1 cellular context compared by ENCODE assay signal in genomic region chr11:1226981-1227550, GRCh38.
TF ChIP-seq lines count a peak whose summit lies in the region.

No MANE protein-coding gene starts in this region.

TF ChIP-seq in GM23338, 12 proteins besides CTCF, POLR2A, EP300 and RAD21 (continued from another document):
- TF ChIP-seq ZNF462 (CRISPR knock-in tag; IDR thresholded peaks at IDR 0.05) = no peak
- TF ChIP-seq EZH2phosphoT487 (IDR thresholded peaks at IDR 0.05; ENCODE audit: unreplicated experiment) = no peak
- TF ChIP-seq JUNB (IDR thresholded peaks at IDR 0.05; ENCODE audit: unreplicated experiment) = no peak
- TF ChIP-seq ZNF114 (CRISPR knock-in tag; IDR thresholded peaks at IDR 0.05) = no peak
- TF ChIP-seq CREB1 (CRISPR knock-in tag; IDR thresholded peaks at IDR 0.05; ENCODE audit: low read depth) = no peak
- no peak for TF ChIP-seq STAT1 (IDR thresholded peaks at IDR 0.05; ENCODE audit: unreplicated experiment)
- TF ChIP-seq NANOG (IDR thresholded peaks at IDR 0.05; ENCODE audit: borderline replicate concordance) = no peak
- TF ChIP-seq, protein P1, sequence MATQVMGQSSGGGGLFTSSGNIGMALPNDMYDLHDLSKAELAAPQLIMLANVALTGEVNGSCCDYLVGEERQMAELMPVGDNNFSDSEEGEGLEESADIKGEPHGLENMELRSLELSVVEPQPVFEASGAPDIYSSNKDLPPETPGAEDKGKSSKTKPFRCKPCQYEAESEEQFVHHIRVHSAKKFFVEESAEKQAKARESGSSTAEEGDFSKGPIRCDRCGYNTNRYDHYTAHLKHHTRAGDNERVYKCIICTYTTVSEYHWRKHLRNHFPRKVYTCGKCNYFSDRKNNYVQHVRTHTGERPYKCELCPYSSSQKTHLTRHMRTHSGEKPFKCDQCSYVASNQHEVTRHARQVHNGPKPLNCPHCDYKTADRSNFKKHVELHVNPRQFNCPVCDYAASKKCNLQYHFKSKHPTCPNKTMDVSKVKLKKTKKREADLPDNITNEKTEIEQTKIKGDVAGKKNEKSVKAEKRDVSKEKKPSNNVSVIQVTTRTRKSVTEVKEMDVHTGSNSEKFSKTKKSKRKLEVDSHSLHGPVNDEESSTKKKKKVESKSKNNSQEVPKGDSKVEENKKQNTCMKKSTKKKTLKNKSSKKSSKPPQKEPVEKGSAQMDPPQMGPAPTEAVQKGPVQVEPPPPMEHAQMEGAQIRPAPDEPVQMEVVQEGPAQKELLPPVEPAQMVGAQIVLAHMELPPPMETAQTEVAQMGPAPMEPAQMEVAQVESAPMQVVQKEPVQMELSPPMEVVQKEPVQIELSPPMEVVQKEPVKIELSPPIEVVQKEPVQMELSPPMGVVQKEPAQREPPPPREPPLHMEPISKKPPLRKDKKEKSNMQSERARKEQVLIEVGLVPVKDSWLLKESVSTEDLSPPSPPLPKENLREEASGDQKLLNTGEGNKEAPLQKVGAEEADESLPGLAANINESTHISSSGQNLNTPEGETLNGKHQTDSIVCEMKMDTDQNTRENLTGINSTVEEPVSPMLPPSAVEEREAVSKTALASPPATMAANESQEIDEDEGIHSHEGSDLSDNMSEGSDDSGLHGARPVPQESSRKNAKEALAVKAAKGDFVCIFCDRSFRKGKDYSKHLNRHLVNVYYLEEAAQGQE (IDR thresholded peaks at IDR 0.05; ENCODE audit: unreplicated experiment) = no peak
- TF ChIP-seq EZH2 (IDR thresholded peaks at IDR 0.05; ENCODE audit: low read depth, unreplicated experiment) = no peak
- no peak for TF ChIP-seq ZNF331 (CRISPR knock-in tag; IDR thresholded peaks at IDR 0.05; ENCODE audit: low read depth)
- TF ChIP-seq ETS1 (IDR thresholded peaks at IDR 0.05) = no peak
TF ChIP-seq in GM23338: peak in this region for 0.
